In the genomic region with DNA sequence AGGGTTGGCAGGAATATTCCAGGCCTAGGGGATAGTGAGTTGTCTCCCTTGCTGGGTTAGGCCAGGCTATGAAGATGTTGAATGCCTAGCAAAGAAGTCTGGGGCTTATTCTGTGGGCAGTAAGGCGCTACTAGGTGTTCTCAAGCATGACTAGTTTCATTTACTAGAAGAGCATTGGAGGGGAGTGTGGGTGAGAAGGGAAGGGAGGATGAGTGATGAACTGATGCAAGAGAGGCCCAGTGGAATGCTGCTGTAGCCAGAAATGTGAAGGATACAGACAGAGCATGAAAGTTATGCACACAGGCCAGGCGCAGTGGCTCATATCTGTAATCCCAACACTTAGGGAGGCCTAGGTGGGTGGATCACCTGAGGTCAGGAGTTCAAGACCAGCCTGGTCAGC, we compare ENCODE assay signal across 1 cellular context.
TF ChIP-seq lines count a peak whose summit lies in the region.

No MANE protein-coding gene starts in this region.

TF ChIP-seq in GM12878, 131 proteins besides CTCF, POLR2A, EP300 and RAD21:
- no peak for TF ChIP-seq REST (IDR thresholded peaks at IDR 0.05; ENCODE audit: low read depth, low read length)
- TF ChIP-seq SUZ12 (IDR thresholded peaks at IDR 0.05; ENCODE audit: unreplicated experiment): no peak
- no peak for TF ChIP-seq CBX5 (IDR thresholded peaks at IDR 0.05; ENCODE audit: low read depth)
- no peak for TF ChIP-seq KAT2A (conservative IDR thresholded peaks at IDR 0.05; ENCODE audit: control insufficient read depth, low read depth, low read length)
